27 cellular contexts compared by ENCODE assay signal in the genomic region with DNA sequence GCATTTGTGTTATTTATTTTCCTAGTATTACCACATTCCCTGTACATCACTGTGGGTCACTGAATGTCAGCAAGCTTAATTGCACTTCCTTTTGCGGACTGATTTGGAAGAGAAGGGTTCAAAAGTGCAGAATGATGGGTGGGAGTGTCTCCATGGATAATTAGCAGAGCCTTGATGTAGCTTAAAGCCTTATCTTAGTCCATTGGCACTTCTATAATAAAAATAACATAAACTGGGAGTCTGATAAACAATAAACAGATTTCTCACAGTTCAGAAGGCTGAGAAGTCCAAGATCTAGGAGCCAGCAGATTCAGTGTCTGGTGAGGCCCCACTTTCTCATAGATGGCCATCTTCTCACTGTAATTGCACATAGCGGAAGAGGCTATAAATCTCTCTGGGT.
"Had no signal": no experiment of that assay in that cellular context is flagged by ENCODE, and none has a peak within 500 bp of the region (broad histone marks: within the 10 kb centered on the region; RNA-seq: fewer than 3 reads in every experiment).

No MANE protein-coding gene starts in this region.

- H3K4me3 ChIP-seq: neural progenitor cell, ovary, psoas muscle, skin epidermis, smooth muscle cell, spleen, stomach, thoracic aorta, thyroid gland, tibial nerve, upper lobe of left lung, vagina had no signal

- H3K36me3 ChIP-seq: neural progenitor cell, ovary, spleen, stomach, thoracic aorta, thyroid gland, tibial nerve, upper lobe of left lung, vagina had no signal

- H3K4me1 ChIP-seq: parathyroid adenoma, psoas muscle, spleen, stomach, thyroid gland, tibial nerve, upper lobe of left lung, vagina had no signal

- H3K9me3 ChIP-seq: ovary, psoas muscle, spleen, stomach, thoracic aorta, thyroid gland, tibial nerve, upper lobe of left lung, vagina had no signal

- H3K27me3 ChIP-seq: neural progenitor cell, ovary, spleen, stomach, thyroid gland, tibial nerve, upper lobe of left lung, vagina had no signal

- H3K9ac ChIP-seq: neural progenitor cell, parathyroid adenoma had no signal

- DNase-seq: naive thymus-derived CD4-positive, alpha-beta T cell; natural killer cell; occipital lobe; ovary; posterior cingulate gyrus; psoas muscle; right cardiac atrium; spleen; stimulated activated CD4-positive, alpha-beta T cell treated with anti-CD3 and anti-CD28 coated beads, Interleukin-12 subunit alpha, Interleukin-12 subunit beta, amount 100 ng/mL, for 4 hours; stimulated activated CD4-positive, alpha-beta T cell treated with anti-CD3 and anti-CD28 coated beads, Interleukin-2, amount 100 ng/mL, for 24 hours; stimulated activated CD4-positive, alpha-beta T cell treated with anti-CD3 and anti-CD28 coated beads, Interleukin-2, amount 100 ng/mL, for 48 hours; stimulated activated CD4-positive, alpha-beta T cell treated with anti-CD3 and anti-CD28 coated beads, Interleukin-4, amount 100 ng/mL, for 24 hours; stimulated activated naive B cell treated with anti-CD40 and anti-IgM and Interleukin-4, amounts not matched to agents 10 μg/mL and 1 μg/mL and 100 μg/mL, for 72 hours; stimulated activated naive CD4-positive, alpha-beta T cell treated with Interleukin-2 at 50 U/mL for 16 hours; stomach; thyroid gland; trophoblast cell; upper lobe of left lung had no signal

- H3K27ac ChIP-seq: neural progenitor cell, ovary, parathyroid adenoma, psoas muscle, skin epidermis, spleen, stomach, thoracic aorta, thyroid gland, tibial nerve, upper lobe of left lung, vagina had no signal

- ATAC-seq: naive thymus-derived CD4-positive, alpha-beta T cell; natural killer cell; psoas muscle; right cardiac atrium; sciatic nerve; stimulated activated effector memory CD8-positive, alpha-beta T cell treated with anti-CD3 and anti-CD28 coated beads, Interleukin-12 subunit alpha, Interleukin-12 subunit beta, amount 100 ng/mL, for 72 hours; stimulated activated naive B cell treated with anti-CD40 and anti-IgM and Interleukin-4, amounts not matched to agents 10 μg/mL and 1 μg/mL and 100 μg/mL, for 72 hours had no signal
